14 cellular contexts compared by ENCODE assay signal in the genomic region with DNA sequence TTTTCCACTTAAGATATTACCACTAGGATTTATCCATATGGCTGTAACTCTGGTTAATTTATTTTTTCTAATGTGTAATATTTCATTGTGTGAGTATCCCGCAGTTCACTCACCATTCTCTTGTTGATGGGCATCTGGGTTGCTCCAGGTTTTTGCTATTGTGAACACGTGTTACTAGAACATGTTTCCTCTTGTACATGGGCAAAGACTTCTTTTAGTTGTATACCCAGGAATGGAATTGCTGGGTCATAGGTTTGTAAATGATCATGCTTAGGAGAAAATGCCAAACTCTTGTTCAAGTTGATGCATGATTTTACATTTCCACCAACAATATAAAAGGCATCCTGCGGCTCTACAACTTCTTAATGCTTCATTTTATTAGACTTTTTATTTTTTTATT.
"Had no signal": no experiment of that assay in that cellular context is flagged by ENCODE, and none has a peak within 500 bp of the region (broad histone marks: within the 10 kb centered on the region; RNA-seq: fewer than 3 reads in every experiment).

No MANE protein-coding gene starts in this region.

- H3K9me3 Mint-ChIP-seq: dendritic cell treated with granulocyte-macrophage colony-stimulating factor and Interleukin-4, amounts not matched to agents 40 ng/mL and 50 ng/mL, for 4 days; effector memory CD8-positive, alpha-beta T cell; naive thymus-derived CD8-positive, alpha-beta T cell had no signal

- H3K4me2 ChIP-seq: hepatocyte had no signal

- H3K4me3 ChIP-seq: hepatocyte, mucosa of descending colon, upper lobe of left lung, vagina had no signal

- H2AFZ ChIP-seq: hepatocyte had no signal

- H3K27ac Mint-ChIP-seq: dendritic cell treated with granulocyte-macrophage colony-stimulating factor and Interleukin-4, amounts not matched to agents 40 ng/mL and 50 ng/mL, for 4 days; effector memory CD8-positive, alpha-beta T cell; naive thymus-derived CD8-positive, alpha-beta T cell had no signal

- H3K4me3 Mint-ChIP-seq: dendritic cell treated with granulocyte-macrophage colony-stimulating factor and Interleukin-4, amounts not matched to agents 40 ng/mL and 50 ng/mL, for 4 days; effector memory CD8-positive, alpha-beta T cell; naive thymus-derived CD8-positive, alpha-beta T cell had no signal

- H3K27me3 ChIP-seq: hepatocyte, neutrophil, upper lobe of left lung, vagina had no signal

- H3K36me3 ChIP-seq: neutrophil, upper lobe of left lung, vagina had no signal

- H3K4me1 Mint-ChIP-seq: naive thymus-derived CD8-positive, alpha-beta T cell had no signal

- H3K9me3 ChIP-seq: mucosa of descending colon, neutrophil, upper lobe of left lung, vagina had no signal

- H3K36me3 Mint-ChIP-seq: naive thymus-derived CD8-positive, alpha-beta T cell had no signal

- H3K79me2 ChIP-seq: hepatocyte had no signal

- DNase-seq: cerebellar nuclear complex; effector memory CD8-positive, alpha-beta T cell; left colon; mucosa of descending colon; naive thymus-derived CD8-positive, alpha-beta T cell; small intestine; stimulated activated CD4-positive, alpha-beta T cell treated with anti-CD3 and anti-CD28 coated beads, Interleukin-12 subunit alpha, Interleukin-12 subunit beta, amount 100 ng/mL, for 4 hours; stimulated activated CD4-positive, alpha-beta T cell treated with anti-CD3 and anti-CD28 coated beads, Interleukin-2, amount 100 ng/mL, for 48 hours; stimulated activated naive CD4-positive, alpha-beta T cell treated with Interleukin-2 at 50 U/mL for 16 hours; upper lobe of left lung had no signal

- ATAC-seq: effector memory CD8-positive, alpha-beta T cell; left colon; mucosa of descending colon; naive thymus-derived CD8-positive, alpha-beta T cell had no signal

- H3K27ac ChIP-seq: hepatocyte, neutrophil, upper lobe of left lung had no signal
